In genomic region chr11:59555601-59556114, GRCh38 we compare ENCODE assay signal across 8 cellular contexts. TPM values are rescaled to one million over a fixed set of nuclear protein-coding genes. Genes with fewer than 3 reads are reported as not detected.
DNase-seq lines count a peak whose midpoint lies in the region; ATAC-seq lines count a peak whose summit lies in the region.

No MANE protein-coding gene starts in this region.

- H3K27me3 Mint-ChIP-seq in activated CD4-positive, alpha-beta T cell treated with anti-CD3 and anti-CD28 coated beads for 36 hours: peaks cover 2% of the 10 kb centered on the region
- peaks cover 26% of the 10 kb centered on the region for H3K27me3 Mint-ChIP-seq in activated CD8-positive, alpha-beta memory T cell treated with anti-CD3 and anti-CD28 coated beads, Interleukin-2, amount 10 ng/mL, durations not matched to agents 7 days and 5 days

- H3K4me1 ChIP-seq in iPS-18a (ENCODE audit: control insufficient read depth, low read depth, low read length): peaks cover 13% of the 10 kb centered on the region

- CTCF ChIA-PET in activated CD4-positive, alpha-beta T cell treated with anti-CD3 and anti-CD28 coated beads for 36 hours (lab: Charles Lee): interaction anchor here (0.5 to 5.4 kb wide), 5 partner anchors 11 to 114 kb away, joined by 3 to 26 read pairs (median 4); no protein-coding TSS in a partner anchor
- CTCF ChIA-PET in activated CD8-positive, alpha-beta memory T cell treated with anti-CD3 and anti-CD28 coated beads, Interleukin-2, amount 10 ng/mL, durations not matched to agents 7 days and 5 days (lab: Charles Lee): no interaction called here

- no peak for ATAC-seq in activated CD4-positive, alpha-beta T cell treated with anti-CD3 and anti-CD28 coated beads for 36 hours
- ATAC-seq in activated CD8-positive, alpha-beta memory T cell treated with anti-CD3 and anti-CD28 coated beads, Interleukin-2, amount 10 ng/mL, durations not matched to agents 7 days and 5 days: no peak

- no peaks in the 10 kb centered on the region for H3K9me3 ChIP-seq in iPS-18a (ENCODE audit: control insufficient read depth, low read depth, low read length)

- H3K36me3 Mint-ChIP-seq in activated CD4-positive, alpha-beta T cell treated with anti-CD3 and anti-CD28 coated beads for 36 hours (ENCODE audit: low read depth): peaks cover 5% of the 10 kb centered on the region
- H3K36me3 Mint-ChIP-seq in activated CD8-positive, alpha-beta memory T cell treated with anti-CD3 and anti-CD28 coated beads, Interleukin-2, amount 10 ng/mL, durations not matched to agents 7 days and 5 days: peaks cover 2% of the 10 kb centered on the region

- H3K4me3 Mint-ChIP-seq in activated CD4-positive, alpha-beta T cell treated with anti-CD3 and anti-CD28 coated beads for 36 hours: peak overlapping the region; percentile 75
- H3K4me3 Mint-ChIP-seq in activated CD8-positive, alpha-beta memory T cell treated with anti-CD3 and anti-CD28 coated beads, Interleukin-2, amount 10 ng/mL, durations not matched to agents 7 days and 5 days: peak overlapping the region; percentile 75

- no peaks in the 10 kb centered on the region for H3K36me3 ChIP-seq in iPS-18a (ENCODE audit: control insufficient read depth, low read depth, low read length)

- intact Hi-C loops in activated CD4-positive, alpha-beta T cell treated with anti-CD3 and anti-CD28 coated beads for 36 hours (cut with DNase I, micrococcal nuclease): loop anchor here (5.0 to 10.0 kb wide), 2 partner anchors 257 to 1891 kb away; partner anchors contain the start of genes MRPL16 (in 1 of the 2) and ZDHHC5 (in 1 of the 2)

- H3K4me1 Mint-ChIP-seq in activated CD4-positive, alpha-beta T cell treated with anti-CD3 and anti-CD28 coated beads for 36 hours: peaks cover 45% of the 10 kb centered on the region
- peaks cover 53% of the 10 kb centered on the region for H3K4me1 Mint-ChIP-seq in activated CD8-positive, alpha-beta memory T cell treated with anti-CD3 and anti-CD28 coated beads, Interleukin-2, amount 10 ng/mL, durations not matched to agents 7 days and 5 days

- H3K4me3 ChIP-seq in iPS-18a (ENCODE audit: low read length): peak overlapping the region; percentile 70

- no peaks in the 10 kb centered on the region for H3K9me3 Mint-ChIP-seq in activated CD4-positive, alpha-beta T cell treated with anti-CD3 and anti-CD28 coated beads for 36 hours (ENCODE audit: low read depth)
- H3K9me3 Mint-ChIP-seq in activated CD8-positive, alpha-beta memory T cell treated with anti-CD3 and anti-CD28 coated beads, Interleukin-2, amount 10 ng/mL, durations not matched to agents 7 days and 5 days (ENCODE audit: low read depth): no peaks in the 10 kb centered on the region

- POLR2A ChIA-PET in activated CD4-positive, alpha-beta T cell treated with anti-CD3 and anti-CD28 coated beads for 36 hours (lab: Charles Lee): interaction anchor here (0.7 to 1.8 kb wide), 2 partner anchors 10 to 220 kb away, joined by 3 to 5 read pairs; no protein-coding TSS in a partner anchor

- peaks cover 5% of the 10 kb centered on the region for H3K27me3 ChIP-seq in iPS-18a (ENCODE audit: control insufficient read depth, insufficient read depth, low read length)

- H3K27ac ChIP-seq in iPS-18a (ENCODE audit: low read length): no peak overlapping the region

- DNase-seq in activated CD4-positive, alpha-beta T cell treated with anti-CD3 and anti-CD28 coated beads for 36 hours: no peak
- no peak for DNase-seq in activated CD4-positive, alpha-beta T cell treated with anti-CD3 and anti-CD28 coated beads for 48 hours
- DNase-seq in activated CD8-positive, alpha-beta memory T cell treated with anti-CD3 and anti-CD28 coated beads, Interleukin-2, amount 10 ng/mL, durations not matched to agents 7 days and 5 days: no peak
- DNase-seq in superior temporal gyrus (ENCODE audit: extremely low spot score): peak; percentile 44
- DNase-seq in COLO668 (lab: John Stamatoyannopoulos, UW; ENCODE audit: unreplicated experiment): no peak
- no peak for DNase-seq in NCI-H128 (lab: John Stamatoyannopoulos, UW; ENCODE audit: unreplicated experiment)
- DNase-seq in AML-193 (lab: John Stamatoyannopoulos, UW): no peak

- H3K27ac Mint-ChIP-seq in activated CD4-positive, alpha-beta T cell treated with anti-CD3 and anti-CD28 coated beads for 36 hours: peak overlapping the region; percentile 90
- peak overlapping the region; percentile 77 for H3K27ac Mint-ChIP-seq in activated CD8-positive, alpha-beta memory T cell treated with anti-CD3 and anti-CD28 coated beads, Interleukin-2, amount 10 ng/mL, durations not matched to agents 7 days and 5 days

- peak overlapping the region; percentile 20 for H3K9ac ChIP-seq in iPS-18a (ENCODE audit: low read length)

RNA-seq across cellular contexts. Expression of gene OR4D9, which starts 44.3 kb away (rescaled TPM):
- not detected for total RNA-seq in activated CD4-positive, alpha-beta T cell treated with anti-CD3 and anti-CD28 coated beads for 36 hours
- not detected for total RNA-seq in activated CD8-positive, alpha-beta memory T cell treated with anti-CD3 and anti-CD28 coated beads, Interleukin-2, amount 10 ng/mL, durations not matched to agents 7 days and 5 days

RNA-seq across cellular contexts. Expression of gene OR4D11, which starts 52.3 kb away (rescaled TPM):
- total RNA-seq in activated CD4-positive, alpha-beta T cell treated with anti-CD3 and anti-CD28 coated beads for 36 hours: not detected
- total RNA-seq in activated CD8-positive, alpha-beta memory T cell treated with anti-CD3 and anti-CD28 coated beads, Interleukin-2, amount 10 ng/mL, durations not matched to agents 7 days and 5 days: not detected

RNA-seq across cellular contexts. Expression of gene OSBP, which starts 59.9 kb away (rescaled TPM):
- total RNA-seq in activated CD4-positive, alpha-beta T cell treated with anti-CD3 and anti-CD28 coated beads for 36 hours: 10 to 100 TPM; 37.9 to 44.2 TPM
- total RNA-seq in activated CD8-positive, alpha-beta memory T cell treated with anti-CD3 and anti-CD28 coated beads, Interleukin-2, amount 10 ng/mL, durations not matched to agents 7 days and 5 days: 10 to 100 TPM; 36.6 to 38.0 TPM
